1 cellular context compared by ENCODE assay signal in genomic region chr6:149225370-149225769, GRCh38.
TF ChIP-seq lines count a peak whose summit lies in the region.

No MANE protein-coding gene starts in this region.

TF ChIP-seq in HepG2, 621 proteins besides CTCF, POLR2A, EP300 and RAD21 (continued from another document):
- TF ChIP-seq HOXA7 (CRISPR knock-in tag; IDR thresholded peaks at IDR 0.05) (no peak), THAP8 (CRISPR knock-in tag; IDR thresholded peaks at IDR 0.05; ENCODE audit: borderline replicate concordance) (no peak), RFXANK (CRISPR knock-in tag; IDR thresholded peaks at IDR 0.05) (no peak), SP140L (CRISPR knock-in tag; IDR thresholded peaks at IDR 0.05; ENCODE audit: borderline replicate concordance) (no peak), HNF1A (IDR thresholded peaks at IDR 0.05; ENCODE audit: low read depth) (no peak), HNF1A (CRISPR knock-in tag; IDR thresholded peaks at IDR 0.05; ENCODE audit: borderline replicate concordance) (no peak), CSRNP2 (CRISPR knock-in tag; conservative IDR thresholded peaks at IDR 0.05; ENCODE audit: low read depth) (no peak), ZNF468 (CRISPR knock-in tag; IDR thresholded peaks at IDR 0.05) (no peak), ZNF407 (CRISPR knock-in tag; IDR thresholded peaks at IDR 0.05; ENCODE audit: not compliant biosample characterization) (no peak), ZNF609 (CRISPR knock-in tag; IDR thresholded peaks at IDR 0.05; ENCODE audit: borderline replicate concordance) (no peak), ZGPAT (CRISPR knock-in tag; IDR thresholded peaks at IDR 0.05) (no peak), ZNF556 (CRISPR knock-in tag; IDR thresholded peaks at IDR 0.05; ENCODE audit: borderline replicate concordance) (no peak)
